In the genomic region with DNA sequence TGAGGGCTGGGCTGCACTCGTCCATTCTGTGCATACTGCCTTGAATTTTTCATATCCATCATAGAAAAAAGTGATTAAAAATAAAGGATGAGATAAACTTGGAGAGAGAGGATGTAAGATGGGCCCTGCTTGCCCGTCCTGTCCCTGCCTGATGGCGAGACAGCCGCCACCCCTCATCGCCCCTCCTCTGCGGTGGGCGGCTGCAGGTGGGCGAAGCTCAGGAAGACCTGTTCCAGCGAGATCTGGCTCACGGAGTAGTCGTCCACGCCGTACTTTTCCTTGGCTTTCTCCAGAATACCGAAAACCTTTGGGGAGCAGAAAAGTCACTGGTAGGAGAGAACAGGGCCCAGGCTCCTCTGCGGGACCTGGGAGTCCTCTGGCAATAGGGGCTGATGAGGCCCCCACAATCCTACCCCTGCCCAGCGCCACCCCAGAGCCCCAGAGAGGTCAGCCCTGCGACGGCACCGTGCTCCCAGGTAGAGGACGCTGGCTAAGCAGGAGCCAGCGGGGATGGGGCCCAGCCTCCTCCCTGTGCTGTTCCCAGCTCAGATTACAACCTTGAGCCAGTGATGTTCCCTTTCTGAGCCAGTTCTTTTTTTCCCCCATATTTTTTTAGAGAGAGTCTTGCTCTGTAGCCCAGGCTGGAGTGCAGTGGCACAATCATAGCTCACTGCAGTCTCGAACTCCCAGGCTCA, we compare ENCODE assay signal across 20 cellular contexts. TPM values are rescaled to one million over a fixed set of nuclear protein-coding genes. Genes with fewer than 3 reads are reported as not detected.
DNase-seq lines count a peak whose midpoint lies in the region; ATAC-seq and TF ChIP-seq lines count a peak whose summit lies in the region.
"Had no signal": no experiment of that assay in that cellular context is flagged by ENCODE, and none has a peak within 500 bp of the region (broad histone marks: within the 10 kb centered on the region; RNA-seq: fewer than 3 reads in every experiment).

No MANE protein-coding gene starts in this region.

- H3K4me3 Mint-ChIP-seq in endodermal cell, result no peak overlapping the region
- H3K4me3 Mint-ChIP-seq: CD4-positive, alpha-beta T cell had no signal

- in situ Hi-C loops in GM13976 (cut with MboI; ENCODE audit: low sequenced_read_pairs, unreplicated experiment), result no loop called here

- peaks cover 2% of the 10 kb centered on the region for H3K27me3 Mint-ChIP-seq in endodermal cell (ENCODE audit: insufficient read depth)
- H3K27me3 Mint-ChIP-seq: CD4-positive, alpha-beta T cell had no signal

- CTCF ChIA-PET in HEK293 (lab: Yijun Ruan, JAX), result no interaction called here

- POLR2A ChIA-PET in HEK293 (lab: Yijun Ruan, JAX), result no interaction called here

- H3K36me3 Mint-ChIP-seq in endodermal cell (ENCODE audit: low read depth), result peaks cover 6% of the 10 kb centered on the region

- H3K4me1 ChIP-seq in right cardiac atrium (ENCODE audit: control insufficient read depth, insufficient read depth, low read length) (no peaks in the 10 kb centered on the region), left ventricle myocardium inferior (no peaks in the 10 kb centered on the region), HEK293 (ENCODE audit: control insufficient read depth, insufficient read depth, low read length) (no peaks in the 10 kb centered on the region), endodermal cell (ENCODE audit: control insufficient read depth, insufficient read depth, low read length) (no peaks in the 10 kb centered on the region)
- H3K4me1 ChIP-seq: SJCRH30 had no signal

- H3K9ac ChIP-seq in endodermal cell (ENCODE audit: extremely low read depth, low read length, poor library complexity, severe bottlenecking), result no peak overlapping the region

- H3K9me3 ChIP-seq in right cardiac atrium (ENCODE audit: control insufficient read depth, low read length), result no peaks in the 10 kb centered on the region
- no peaks in the 10 kb centered on the region for H3K9me3 ChIP-seq in left ventricle myocardium inferior (replicated peaks)
- H3K9me3 ChIP-seq in HEK293 (ENCODE audit: control insufficient read depth, insufficient read depth, low read depth, low read length), result no peaks in the 10 kb centered on the region
- H3K9me3 ChIP-seq in endodermal cell (ENCODE audit: control insufficient read depth, low read length), result no peaks in the 10 kb centered on the region
- H3K9me3 ChIP-seq: BLaER1 treated with 17β-estradiol and CSF1 and Interleukin-3, amounts not matched to agents 10 nM and 100 nM; SJCRH30 had no signal

- H3K27me3 ChIP-seq in right cardiac atrium (ENCODE audit: control insufficient read depth, insufficient read depth) (no peaks in the 10 kb centered on the region), left ventricle myocardium inferior (ENCODE audit: low read depth) (no peaks in the 10 kb centered on the region), endodermal cell (ENCODE audit: control insufficient read depth, insufficient read depth, low read length, poor library complexity, severe bottlenecking) (no peaks in the 10 kb centered on the region)
- H3K27me3 ChIP-seq: BLaER1 treated with 17β-estradiol and CSF1 and Interleukin-3, amounts not matched to agents 10 nM and 100 nM had no signal

- intact Hi-C loops in right cardiac atrium (cut with DNase I) (no loop called here), left ventricle myocardium inferior (cut with micrococcal nuclease) (no loop called here)

- H3K27ac ChIP-seq in right cardiac atrium (ENCODE audit: low read length) (no peak overlapping the region), left ventricle myocardium inferior (replicated peaks) (no peak overlapping the region), HEK293 (ENCODE audit: extremely low read depth, low read depth, low read length) (no peak overlapping the region), endodermal cell (ENCODE audit: low read depth, low read length) (no peak overlapping the region), temporal lobe (ENCODE audit: low read depth, low read length) (peak overlapping the region; percentile 20)
- H3K27ac ChIP-seq: SJCRH30 had no signal

- TF ChIP-seq CTCF in left ventricle myocardium inferior (IDR thresholded peaks at IDR 0.05; ENCODE audit: borderline replicate concordance) (no peak), HEK293 (tag by site-specific recombination; IDR thresholded peaks at IDR 0.05) (no peak), endodermal cell (conservative IDR thresholded peaks at IDR 0.05) (no peak), GM13976 (IDR thresholded peaks at IDR 0.05; ENCODE audit: borderline replicate concordance, control extremely low read depth, extremely low read depth, insufficient read depth, missing control alignments) (no peak)

- no peak overlapping the region for H3K27ac Mint-ChIP-seq in endodermal cell
- H3K27ac Mint-ChIP-seq: CD4-positive, alpha-beta T cell had no signal

- ATAC-seq in right cardiac atrium, result no peak
- ATAC-seq: HCT116, SK-N-SH treated with all-trans-retinoic acid at 6 μM for 48 hours had no signal

- H3K4me3 ChIP-seq in right cardiac atrium (ENCODE audit: low read length), result no peak overlapping the region
- H3K4me3 ChIP-seq in left ventricle myocardium inferior, result no peak overlapping the region
- H3K4me3 ChIP-seq in HEK293 (ENCODE audit: low read depth, low read length), result no peak overlapping the region
- no peak overlapping the region for H3K4me3 ChIP-seq in endodermal cell (ENCODE audit: low read length)
- H3K4me3 ChIP-seq: BLaER1 treated with 17β-estradiol and CSF1 and Interleukin-3, amounts not matched to agents 10 nM and 100 nM; SJCRH30 had no signal

- no peaks in the 10 kb centered on the region for H3K9me3 Mint-ChIP-seq in endodermal cell
- H3K9me3 Mint-ChIP-seq: CD4-positive, alpha-beta T cell had no signal

- DNase-seq in right cardiac atrium, result peak in 2 of 3 donors; percentile 9 to 26
- no peak for DNase-seq in left ventricle myocardium inferior
- peak; percentile 43 for DNase-seq in endodermal cell
- no peak for DNase-seq in GM13976 (ENCODE audit: low spot score)
- no peak for DNase-seq in NCI-H446 treated with DMSO at 0.1 percent for 48 hours (lab: John Stamatoyannopoulos, UW)
- DNase-seq: CD4-positive, alpha-beta T cell; GOT3; NCI-H1048; NCI-H1417; NCI-H1694; NCI-H2081; NCI-H345; NCI-H524; NCI-H774; SJCRH30 had no signal

- H3K4me1 Mint-ChIP-seq in endodermal cell, result no peaks in the 10 kb centered on the region

- 77% methylated on average over 22 of the region's 22 CpGs for WGBS in right cardiac atrium
- WGBS in endodermal cell (ENCODE audit: insufficient coverage in 1 of 2, insufficient read length in 1 of 2), 2 experiments, result 87 to 92% methylated on average over 13 to 22 of the region's 22 CpGs

- H3K36me3 ChIP-seq in left ventricle myocardium inferior, result peaks cover 13% of the 10 kb centered on the region
- peaks cover 0 to 14% of the 10 kb centered on the region in 2 experiments; a peak in 1 of 3 replicates for H3K36me3 ChIP-seq in HEK293 (ENCODE audit: control insufficient read depth in 2 of 2, insufficient read depth in 1 of 2, low read length in 2 of 2)
- no peaks in the 10 kb centered on the region for H3K36me3 ChIP-seq in endodermal cell (ENCODE audit: control insufficient read depth, insufficient read depth, low read length)
- H3K36me3 ChIP-seq: SJCRH30 had no signal

TF ChIP-seq in HEK293, 187 proteins besides CTCF, POLR2A, EP300 and RAD21 (continues in another document):
- TF ChIP-seq, protein P1, sequence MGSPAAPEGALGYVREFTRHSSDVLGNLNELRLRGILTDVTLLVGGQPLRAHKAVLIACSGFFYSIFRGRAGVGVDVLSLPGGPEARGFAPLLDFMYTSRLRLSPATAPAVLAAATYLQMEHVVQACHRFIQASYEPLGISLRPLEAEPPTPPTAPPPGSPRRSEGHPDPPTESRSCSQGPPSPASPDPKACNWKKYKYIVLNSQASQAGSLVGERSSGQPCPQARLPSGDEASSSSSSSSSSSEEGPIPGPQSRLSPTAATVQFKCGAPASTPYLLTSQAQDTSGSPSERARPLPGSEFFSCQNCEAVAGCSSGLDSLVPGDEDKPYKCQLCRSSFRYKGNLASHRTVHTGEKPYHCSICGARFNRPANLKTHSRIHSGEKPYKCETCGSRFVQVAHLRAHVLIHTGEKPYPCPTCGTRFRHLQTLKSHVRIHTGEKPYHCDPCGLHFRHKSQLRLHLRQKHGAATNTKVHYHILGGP (tag by site-specific recombination; IDR thresholded peaks at IDR 0.05), result no peak
- TF ChIP-seq ZNF341 (tag by site-specific recombination; IDR thresholded peaks at IDR 0.05; ENCODE audit: low read depth), result 0 out of 2 replicates have a peak, but pooled peaks have one; percentile 20
- no peak for TF ChIP-seq ZNF19 (tag by site-specific recombination; IDR thresholded peaks at IDR 0.05; ENCODE audit: low read depth)
- no peak for TF ChIP-seq ZNF433 (tag by site-specific recombination; IDR thresholded peaks at IDR 0.05; ENCODE audit: low read depth)
- TF ChIP-seq ZNF214 (tag by site-specific recombination; IDR thresholded peaks at IDR 0.05; ENCODE audit: borderline replicate concordance), result no peak
- no peak for TF ChIP-seq TCF7L2 (IDR thresholded peaks at IDR 0.05; ENCODE audit: borderline replicate concordance, low read depth, low read length)
- TF ChIP-seq ZNF24 (tag by site-specific recombination; IDR thresholded peaks at IDR 0.05), result no peak
- no peak for TF ChIP-seq ZNF302 (tag by site-specific recombination; IDR thresholded peaks at IDR 0.05; ENCODE audit: low read depth)

RNA-seq across cellular contexts. Expression of a gene that starts 8.7 kb away (rescaled TPM):
- total RNA-seq in right cardiac atrium (100 to 1,000 TPM; 103 to 114 (median 110) TPM), left ventricle myocardium inferior (106 TPM), endodermal cell (100 to 1,000 TPM; 273 to 289 TPM), temporal lobe (73.0 TPM)
- 105 TPM for polyA plus RNA-seq in right cardiac atrium
- 236 TPM for polyA plus RNA-seq in endodermal cell (2013, experiment 1 of 2)
- 216 TPM for polyA plus RNA-seq in endodermal cell (2013, experiment 2 of 2)

RNA-seq across cellular contexts. Expression of a gene that starts 25.3 kb away (rescaled TPM):
- total RNA-seq in right cardiac atrium (100 to 1,000 TPM; 110 to 145 (median 121) TPM), left ventricle myocardium inferior (165 TPM), endodermal cell (10 to 100 TPM; 75.8 to 94.7 TPM), temporal lobe (17.5 TPM)
- 166 TPM for polyA plus RNA-seq in right cardiac atrium
- 81.0 TPM for polyA plus RNA-seq in endodermal cell (2013, experiment 1 of 2)
- 77.4 TPM for polyA plus RNA-seq in endodermal cell (2013, experiment 2 of 2)

RNA-seq across cellular contexts. Expression of a gene that starts 40.4 kb away (rescaled TPM):
- under 1 TPM; 0.17 to 0.43 (median 0.33) TPM for total RNA-seq in right cardiac atrium
- polyA plus RNA-seq in right cardiac atrium, result 0.48 TPM
- total RNA-seq in left ventricle myocardium inferior, result 0.47 TPM
- 1 to 10 TPM in 1 of 2 donors, under 1 TPM in 1; 0.35 to 1.3 TPM for total RNA-seq in endodermal cell
- 0.53 TPM for polyA plus RNA-seq in endodermal cell (2013, experiment 1 of 2)
- 0.83 TPM for polyA plus RNA-seq in endodermal cell (2013, experiment 2 of 2)
- total RNA-seq in temporal lobe, result 1.5 TPM

RNA-seq across cellular contexts. Expression of a gene that starts 53.3 kb away (rescaled TPM):
- 10 to 100 TPM; 11.8 to 16.1 (median 14.2) TPM for total RNA-seq in right cardiac atrium
- 13.7 TPM for polyA plus RNA-seq in right cardiac atrium
- total RNA-seq in left ventricle myocardium inferior, result 13.5 TPM
- total RNA-seq in endodermal cell, result 10 to 100 TPM; 24.5 to 29.6 TPM
- polyA plus RNA-seq in endodermal cell (2013, experiment 1 of 2), result 25.0 TPM
- polyA plus RNA-seq in endodermal cell (2013, experiment 2 of 2), result 18.9 TPM
- 18.9 TPM for total RNA-seq in temporal lobe

Comparison
In these comparisons a context has a peak if more than half of its experiments do, and no peak if none do; other contexts are left out.
1. DNase-seq: peak in right cardiac atrium (2 of 3) and endodermal cell (single experiment); none in left ventricle myocardium inferior (single experiment), GM13976 (single experiment) and NCI-H446 treated with DMSO at 0.1 percent for 48 hours (single experiment).